ENCODE assay signal across 19 cellular contexts in genomic region chr1:245561659-245562234, GRCh38.
A peak's percentile ranks its signal among the peaks of the same experiment; 100 is the strongest.
DNase-seq lines count a peak whose midpoint lies in the region; ATAC-seq and TF ChIP-seq lines count a peak whose summit lies in the region.
"Had no signal": no experiment of that assay in that cellular context is flagged by ENCODE, and none has a peak within 500 bp of the region (broad histone marks: within the 10 kb centered on the region; RNA-seq: fewer than 3 reads in every experiment).

No MANE protein-coding gene starts in this region.

- DNase-seq in chondrocyte (ENCODE audit: low spot score), result peak; percentile 43
- DNase-seq in neuronal stem cell (ENCODE audit: low spot score), result no peak
- DNase-seq in NCI-H1105 (lab: John Stamatoyannopoulos, UW), result no peak
- no peak for DNase-seq in smooth muscle cell (lab: John Stamatoyannopoulos, UW; ENCODE audit: unreplicated experiment)
- DNase-seq: 8988T; ACHN; BE2C; C1 segment of cervical spinal cord; Calu3; CD4-positive, alpha-beta memory T cell; CD4-positive, CD25-positive, alpha-beta regulatory T cell; CD8-positive, alpha-beta memory T cell; COR-L47; DMS79 treated with DMSO at 0.1 percent for 48 hours; GF-D8 had no signal

- H4K91ac ChIP-seq in neuronal stem cell (ENCODE audit: low read depth, low read length, poor library complexity), result no peak overlapping the region

- no peaks in the 10 kb centered on the region for H3F3A ChIP-seq in smooth muscle cell (ENCODE audit: low read depth)

- H2BK5ac ChIP-seq in neuronal stem cell (ENCODE audit: low read length), result no peak overlapping the region

- H3K4me3 ChIP-seq in OCI-LY3 (ENCODE audit: low read length) (peak overlapping the region; percentile 51), neuronal stem cell (ENCODE audit: low read length in 2 of 2) (no peak overlapping the region), smooth muscle cell (no peak overlapping the region)
- H3K4me3 ChIP-seq: BLaER1 had no signal

- no peaks in the 10 kb centered on the region for H3K79me2 ChIP-seq in OCI-LY3 (ENCODE audit: low read length)
- peaks cover 7% of the 10 kb centered on the region for H3K79me2 ChIP-seq in smooth muscle cell (ENCODE audit: low read depth)

- no CpG with 5 or more reads among the region's 10 CpGs for whole genome bisulfite sequencing in neuronal stem cell (ENCODE audit: extremely low coverage in 2 of 2, insufficient read length in 2 of 2, insufficient replicate concordance in 1 of 2), 2 donors
- 97% methylated on average over 10 of the region's 10 CpGs for WGBS in smooth muscle cell (ENCODE audit: low lambda C conversion rate)

- H3K27me3 ChIP-seq in OCI-LY3 (ENCODE audit: low read depth, low read length) (peaks cover 7% of the 10 kb centered on the region), neuronal stem cell (ENCODE audit: control insufficient read depth in 3 of 3, insufficient read depth in 3 of 3, low read depth in 1 of 3, low read length in 3 of 3) (no peaks in the 10 kb centered on the region), smooth muscle cell (ENCODE audit: low read depth) (no peaks in the 10 kb centered on the region)
- H3K27me3 ChIP-seq: BE2C, BLaER1 had no signal

- no peak overlapping the region for H3K14ac ChIP-seq in neuronal stem cell (ENCODE audit: low read length)

- H3K4me2 ChIP-seq in OCI-LY3 (ENCODE audit: low read length) (peak overlapping the region; percentile 81), neuronal stem cell (ENCODE audit: insufficient read depth, low read length, poor library complexity, severe bottlenecking) (no peak overlapping the region), smooth muscle cell (no peak overlapping the region)
- H3K4me2 ChIP-seq: BLaER1 had no signal

- H3K4me1 Mint-ChIP-seq in chondrocyte (ENCODE audit: low read depth), result no peaks in the 10 kb centered on the region
- H3K4me1 Mint-ChIP-seq: CD4-positive, alpha-beta memory T cell; CD4-positive, CD25-positive, alpha-beta regulatory T cell; CD8-positive, alpha-beta memory T cell had no signal

- no peak for ATAC-seq in HG03139 (IDR thresholded peaks at IDR 0.05; ENCODE audit: unreplicated experiment)

- H3K4me1 ChIP-seq in OCI-LY3 (ENCODE audit: low read length) (peaks cover 22% of the 10 kb centered on the region), neuronal stem cell (ENCODE audit: control insufficient read depth in 2 of 2, insufficient read depth in 1 of 2, low read depth in 1 of 2, low read length in 2 of 2) (no peaks in the 10 kb centered on the region), smooth muscle cell (ENCODE audit: low read depth) (no peaks in the 10 kb centered on the region)
- H3K4me1 ChIP-seq: BLaER1 had no signal

- H3K9me3 ChIP-seq in OCI-LY3 (ENCODE audit: insufficient read depth, low read length) (no peaks in the 10 kb centered on the region), neuronal stem cell (replicated peaks in 1 of 2; ENCODE audit: control insufficient read depth in 2 of 2, insufficient read depth in 1 of 2, low read depth in 1 of 2, low read length in 2 of 2) (peaks cover 0 to 9% of the 10 kb centered on the region in 2 donors), smooth muscle cell (replicated peaks; ENCODE audit: low read depth) (no peaks in the 10 kb centered on the region)
- H3K9me3 ChIP-seq: BE2C, BLaER1 had no signal

- no peak overlapping the region for H2AFZ ChIP-seq in OCI-LY3 (ENCODE audit: low read depth, low read length)
- H2AFZ ChIP-seq in neuronal stem cell (ENCODE audit: low read length), result no peak overlapping the region
- no peak overlapping the region for H2AFZ ChIP-seq in smooth muscle cell (ENCODE audit: low read depth)

- H2BK12ac ChIP-seq in neuronal stem cell (ENCODE audit: low read length), result no peak overlapping the region

- H2BK120ac ChIP-seq in neuronal stem cell (ENCODE audit: low read depth, low read length), result no peak overlapping the region

- H3K36me3 Mint-ChIP-seq in chondrocyte (ENCODE audit: low read depth), result peaks cover 3% of the 10 kb centered on the region
- H3K36me3 Mint-ChIP-seq: CD14-positive monocyte; CD4-positive, alpha-beta memory T cell; CD4-positive, CD25-positive, alpha-beta regulatory T cell; CD8-positive, alpha-beta memory T cell had no signal

- H3K27ac ChIP-seq in OCI-LY3 (ENCODE audit: low read length) (no peak overlapping the region), neuronal stem cell (replicated peaks; ENCODE audit: low read length) (no peak overlapping the region), smooth muscle cell (ENCODE audit: low read depth) (no peak overlapping the region)
- H3K27ac ChIP-seq: BLaER1 had no signal

- H3K4me3 Mint-ChIP-seq in chondrocyte (ENCODE audit: unreplicated experiment), result no peak overlapping the region
- H3K4me3 Mint-ChIP-seq: CD14-positive monocyte; CD4-positive, alpha-beta memory T cell; CD4-positive, CD25-positive, alpha-beta regulatory T cell; CD8-positive, alpha-beta memory T cell had no signal

- H3K36me3 ChIP-seq in OCI-LY3 (replicated peaks; ENCODE audit: low read depth, low read length), result no peaks in the 10 kb centered on the region
- H3K36me3 ChIP-seq in neuronal stem cell (replicated peaks in 1 of 2; ENCODE audit: control insufficient read depth in 2 of 2, insufficient read depth in 2 of 2, low read length in 2 of 2), result no peaks in the 10 kb centered on the region
- no peaks in the 10 kb centered on the region for H3K36me3 ChIP-seq in smooth muscle cell (ENCODE audit: low read depth)
- H3K36me3 ChIP-seq: BLaER1 had no signal

- H4K20me1 ChIP-seq in OCI-LY3 (ENCODE audit: insufficient read depth, low read length) (no peaks in the 10 kb centered on the region), smooth muscle cell (ENCODE audit: low read depth) (peaks cover 62% of the 10 kb centered on the region)
- H4K20me1 ChIP-seq: BLaER1 had no signal

- H4K8ac ChIP-seq in neuronal stem cell (ENCODE audit: low read depth, low read length), result no peak overlapping the region

- no peaks in the 10 kb centered on the region for H3K79me1 ChIP-seq in neuronal stem cell (ENCODE audit: low read depth, low read length)

- H3K23ac ChIP-seq in neuronal stem cell (ENCODE audit: low read depth, low read length, poor library complexity), result no peak overlapping the region

- H2AK5ac ChIP-seq in neuronal stem cell (ENCODE audit: low read depth, low read length), result no peak overlapping the region

- no peaks in the 10 kb centered on the region for H3K9me3 Mint-ChIP-seq in chondrocyte (ENCODE audit: low read depth)
- H3K9me3 Mint-ChIP-seq: CD8-positive, alpha-beta memory T cell had no signal

- H3K27ac Mint-ChIP-seq in chondrocyte (ENCODE audit: unreplicated experiment), result no peak overlapping the region
- H3K27ac Mint-ChIP-seq: CD4-positive, alpha-beta memory T cell; CD4-positive, CD25-positive, alpha-beta regulatory T cell; CD8-positive, alpha-beta memory T cell had no signal

- no peaks in the 10 kb centered on the region for H3K27me3 Mint-ChIP-seq in chondrocyte (ENCODE audit: low read depth)
- H3K27me3 Mint-ChIP-seq: CD4-positive, CD25-positive, alpha-beta regulatory T cell had no signal

- no peak overlapping the region for H3K4ac ChIP-seq in neuronal stem cell (ENCODE audit: low read length)

- H3K18ac ChIP-seq in neuronal stem cell (ENCODE audit: low read length), result no peak overlapping the region

- no peak overlapping the region for H2BK15ac ChIP-seq in neuronal stem cell (ENCODE audit: low read length)

- no peak for TF ChIP-seq CTCF in OCI-LY3 (IDR thresholded peaks at IDR 0.05; ENCODE audit: low read depth, low read length)
- TF ChIP-seq CTCF in chondrocyte (IDR thresholded peaks at IDR 0.05), result no peak
- TF ChIP-seq CTCF in smooth muscle cell (IDR thresholded peaks at IDR 0.05; ENCODE audit: borderline replicate concordance, insufficient read depth, poor library complexity, severe bottlenecking), result no peak

- H3K9ac ChIP-seq in OCI-LY3 (ENCODE audit: low read length) (no peak overlapping the region), neuronal stem cell (ENCODE audit: low read depth, low read length, poor library complexity) (peak overlapping the region; percentile 25), smooth muscle cell (ENCODE audit: low read depth) (no peak overlapping the region)
- H3K9ac ChIP-seq: BLaER1 had no signal
